ENCODE assay signal across 9 cellular contexts in genomic region chr13:32316476-32316875, GRCh38. TPM values are rescaled to one million over a fixed set of nuclear protein-coding genes. Genes with fewer than 3 reads are reported as not detected.
A peak's percentile ranks its signal among the peaks of the same experiment; 100 is the strongest.
DNase-seq lines count a peak whose midpoint lies in the region; ATAC-seq, FAIRE-seq and TF ChIP-seq lines count a peak whose summit lies in the region.
"Had no signal": no experiment of that assay in that cellular context is flagged by ENCODE, and none has a peak within 500 bp of the region (broad histone marks: within the 10 kb centered on the region; RNA-seq: fewer than 3 reads in every experiment).

No MANE protein-coding gene starts in this region.

- no peak for FAIRE-seq in pancreas (lab: Jason Lieb, UNC)

- TF ChIP-seq CTCF in C4-2B (conservative IDR thresholded peaks at IDR 0.05): no peak
- no peak for TF ChIP-seq CTCF in LNCaP clone FGC (IDR thresholded peaks at IDR 0.05; ENCODE audit: control insufficient read depth, extremely low read depth, insufficient read depth)
- no peak for TF ChIP-seq CTCF in astrocyte of the cerebellum (IDR thresholded peaks at IDR 0.05; ENCODE audit: low read depth, low read length, missing control alignments)
- no peak for TF ChIP-seq CTCF in pancreas (IDR thresholded peaks at IDR 0.05)
- no peak for TF ChIP-seq CTCF in GM10266 (IDR thresholded peaks at IDR 0.05; ENCODE audit: control insufficient read depth, insufficient read depth, low read depth, missing control alignments)

- H3K36me3 ChIP-seq in mucosa of stomach (ENCODE audit: control insufficient read depth, insufficient read depth, low read length) (no peaks in the 10 kb centered on the region), pancreas (no peaks in the 10 kb centered on the region)

- no peaks in the 10 kb centered on the region for H3K9me3 ChIP-seq in mucosa of stomach (ENCODE audit: control insufficient read depth, low read length)
- no peaks in the 10 kb centered on the region for H3K9me3 ChIP-seq in pancreas

- H3K9ac ChIP-seq in mucosa of stomach (ENCODE audit: low read length): peak overlapping the region; percentile 90

- peak overlapping the region; percentile 89; the same call in 1 of the 2 replicates for H3K27ac ChIP-seq in C4-2B
- peak overlapping the region in 1 of 4 donors; percentile 86 for H3K27ac ChIP-seq in pancreas

- intact Hi-C loops in pancreas (cut with DNase I): no loop called here

- peaks cover 10% of the 10 kb centered on the region for H3K4me1 ChIP-seq in mucosa of stomach (ENCODE audit: control insufficient read depth, insufficient read depth, low read length)
- H3K4me1 ChIP-seq in pancreas: peaks cover 0 to 5% (median 0%) of the 10 kb centered on the region in 3 donors

- DNase-seq in LNCaP clone FGC (ENCODE audit: low read depth) (no peak), astrocyte of the cerebellum (ENCODE audit: low read depth) (no peak), HPDE6-E6E7 (ENCODE audit: extremely low spot score) (no peak), pancreas (no peak), GM10266 (ENCODE audit: extremely low spot score) (no peak)

- WGBS in pancreas, 2 donors: 58 to 72% methylated on average over 6 of the region's 6 CpGs

- in situ Hi-C loops in astrocyte of the cerebellum (cut with HindIII; ENCODE audit: low sequenced_read_pairs): no loop called here

- ATAC-seq in pancreas (no peak), GM18909 (IDR thresholded peaks at IDR 0.05; ENCODE audit: poor library complexity, unreplicated experiment) (no peak)

- no peaks in the 10 kb centered on the region for H3K27me3 ChIP-seq in mucosa of stomach (ENCODE audit: control insufficient read depth, insufficient read depth, low read length)
- H3K27me3 ChIP-seq in pancreas: no peaks in the 10 kb centered on the region

- peak overlapping the region; percentile 77 for H3K4me3 ChIP-seq in LNCaP clone FGC (ENCODE audit: low read depth, low read length)
- H3K4me3 ChIP-seq in astrocyte of the cerebellum (ENCODE audit: low read depth, low read length): peak overlapping the region; percentile 69
- peak overlapping the region; percentile 82 for H3K4me3 ChIP-seq in mucosa of stomach (ENCODE audit: low read length)
- peak overlapping the region in 2 of 4 donors; percentile 64 to 70 for H3K4me3 ChIP-seq in pancreas

RNA-seq across cellular contexts. Expression of gene BRCA2, which starts 1.2 kb away (rescaled TPM):
- 1 to 10 TPM in 3 of 6 donors, under 1 TPM in 3; 0.41 to 1.4 (median 0.96) TPM for total RNA-seq in pancreas
- under 1 TPM; 0.07 to 0.19 TPM for polyA plus RNA-seq in pancreas

RNA-seq across cellular contexts. Expression of gene ZAR1L, which starts 1.3 kb away (rescaled TPM):
- total RNA-seq in pancreas: not detected
- not detected for polyA plus RNA-seq in pancreas
- polyA plus RNA-seq: adipose tissue had no signal
